In the genomic region with DNA sequence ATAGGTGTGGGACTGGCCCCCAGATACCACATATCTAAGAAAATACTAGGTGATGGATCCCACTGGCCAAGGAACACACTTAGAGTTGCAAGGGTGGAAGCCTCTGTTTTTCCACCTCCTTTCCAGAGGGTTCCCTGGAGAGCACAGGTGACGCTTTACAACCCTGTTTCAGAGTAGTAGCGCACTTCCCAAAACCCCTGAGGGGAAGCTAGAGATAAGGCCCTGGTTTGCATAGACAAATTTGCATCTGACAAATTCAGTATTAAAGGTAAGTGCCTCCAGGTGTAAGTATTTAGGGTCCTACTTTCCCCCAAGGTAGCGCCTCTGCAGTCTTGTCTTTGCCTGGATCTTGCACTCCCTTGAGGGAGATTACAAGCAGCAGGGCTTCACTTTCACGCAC, we compare ENCODE assay signal across 10 cellular contexts. TPM values are rescaled to one million over a fixed set of nuclear protein-coding genes. Genes with fewer than 3 reads are reported as not detected.
DNase-seq lines count a peak whose midpoint lies in the region; ATAC-seq and TF ChIP-seq lines count a peak whose summit lies in the region.
"Had no signal": no experiment of that assay in that cellular context is flagged by ENCODE, and none has a peak within 500 bp of the region (broad histone marks: within the 10 kb centered on the region; RNA-seq: fewer than 3 reads in every experiment).

No MANE protein-coding gene starts in this region.

- no peak for DNase-seq in activated T-cell treated with anti-CD3 and anti-CD28 coated beads, Interleukin-2, amount 50 U/mL, for 24 hours
- no peak for DNase-seq in activated T-cell treated with anti-CD3 and anti-CD28 coated beads, Interleukin-2, amount 50 U/mL, for 1 hour
- DNase-seq in activated B cell treated with CpG ODN at 0.5 μM for 24 hours (no peak), stomach (no peak), body of pancreas (no peak), NOMO-1 (lab: John Stamatoyannopoulos, UW; ENCODE audit: unreplicated experiment in 2 of 2) (no peak), T-helper 9 cell (no peak)
- DNase-seq: cortex of kidney had no signal

- H3K27ac Mint-ChIP-seq in activated T-cell treated with anti-CD3 and anti-CD28 coated beads, Interleukin-2, amount 50 U/mL, for 24 hours = no peak overlapping the region
- no peak overlapping the region for H3K27ac Mint-ChIP-seq in activated B cell treated with CpG ODN at 0.5 μM for 24 hours

- ATAC-seq in activated B cell treated with CpG ODN at 0.5 μM for 24 hours (ENCODE audit: low read depth) (no peak), body of pancreas (no peak)

- CTCF ChIA-PET in activated B cell treated with CpG ODN at 0.5 μM for 24 hours (lab: Charles Lee) = interaction anchor here (1.0 kb wide), 1 partner anchor 58 kb away, joined by 3 read pairs; no protein-coding TSS in a partner anchor

- peaks cover 58% of the 10 kb centered on the region for H3K27me3 Mint-ChIP-seq in activated T-cell treated with anti-CD3 and anti-CD28 coated beads, Interleukin-2, amount 50 U/mL, for 24 hours
- peaks cover 34% of the 10 kb centered on the region for H3K27me3 Mint-ChIP-seq in activated B cell treated with CpG ODN at 0.5 μM for 24 hours

- WGBS in stomach, 5 donors = 73 to 92% (median 78%) methylated on average over 4 of the region's 4 CpGs
- WGBS in body of pancreas, 2 donors = 75 to 81% methylated on average over 4 of the region's 4 CpGs

- TF ChIP-seq POLR2A in stomach (IDR thresholded peaks at IDR 0.05) (no peak), body of pancreas (IDR thresholded peaks at IDR 0.05) (no peak)

- H3K4me1 Mint-ChIP-seq in activated T-cell treated with anti-CD3 and anti-CD28 coated beads, Interleukin-2, amount 50 U/mL, for 24 hours (ENCODE audit: low read depth) = peaks cover 9% of the 10 kb centered on the region
- H3K4me1 Mint-ChIP-seq in activated B cell treated with CpG ODN at 0.5 μM for 24 hours = peaks cover 13% of the 10 kb centered on the region

- H3K9me3 ChIP-seq in stomach (no peaks in the 10 kb centered on the region), body of pancreas (no peaks in the 10 kb centered on the region)

- H3K4me1 ChIP-seq in stomach (peaks cover 0 to 16% (median 15%) of the 10 kb centered on the region in 4 donors), body of pancreas (peaks cover 8% of the 10 kb centered on the region)

- no peaks in the 10 kb centered on the region for H3K9me3 Mint-ChIP-seq in activated T-cell treated with anti-CD3 and anti-CD28 coated beads, Interleukin-2, amount 50 U/mL, for 24 hours
- no peaks in the 10 kb centered on the region for H3K9me3 Mint-ChIP-seq in activated B cell treated with CpG ODN at 0.5 μM for 24 hours

- peak overlapping the region; percentile 53 for H3K4me3 ChIP-seq in iPS-11a (ENCODE audit: low read depth, low read length)
- peak overlapping the region; percentile 59 to 85 (median 67) for H3K4me3 ChIP-seq in stomach
- H3K4me3 ChIP-seq in body of pancreas = no peak overlapping the region
- H3K4me3 ChIP-seq: K562 had no signal

- H3K27ac ChIP-seq in stomach (no peak overlapping the region), body of pancreas (no peak overlapping the region)

- POLR2A ChIA-PET in activated B cell treated with CpG ODN at 0.5 μM for 24 hours (lab: Charles Lee) = no interaction called here

- TF ChIP-seq EP300 in stomach (IDR thresholded peaks at IDR 0.05) = no peak

- TF ChIP-seq CTCF in activated B cell treated with CpG ODN at 0.5 μM for 24 hours (IDR thresholded peaks at IDR 0.05) (no peak), stomach (IDR thresholded peaks at IDR 0.05) (no peak), body of pancreas (IDR thresholded peaks at IDR 0.05) (no peak)

- no peaks in the 10 kb centered on the region for H3K36me3 Mint-ChIP-seq in activated T-cell treated with anti-CD3 and anti-CD28 coated beads, Interleukin-2, amount 50 U/mL, for 24 hours (ENCODE audit: low read depth)
- H3K36me3 Mint-ChIP-seq in activated B cell treated with CpG ODN at 0.5 μM for 24 hours (ENCODE audit: low read depth) = no peaks in the 10 kb centered on the region

- H3K27me3 ChIP-seq in stomach (peaks cover 0 to 21% (median 4%) of the 10 kb centered on the region in 3 donors), body of pancreas (no peaks in the 10 kb centered on the region)

- intact Hi-C loops in activated B cell treated with CpG ODN at 0.5 μM for 24 hours (cut with micrococcal nuclease) = loop anchor here (2.0 kb wide), 1 partner anchor 15 kb away; no protein-coding TSS in a partner anchor
- intact Hi-C loops in stomach (cut with DNase I; ENCODE audit: low total_unique reads) = no loop called here
- intact Hi-C loops in body of pancreas (cut with DNase I) = no loop called here

- no peaks in the 10 kb centered on the region for H3K36me3 ChIP-seq in stomach
- no peaks in the 10 kb centered on the region for H3K36me3 ChIP-seq in body of pancreas (replicated peaks in 1 of 2; ENCODE audit: insufficient read depth in 1 of 2, low read depth in 2 of 2)

- H3K4me3 Mint-ChIP-seq in activated T-cell treated with anti-CD3 and anti-CD28 coated beads, Interleukin-2, amount 50 U/mL, for 24 hours = peak overlapping the region; percentile 64
- H3K4me3 Mint-ChIP-seq in activated B cell treated with CpG ODN at 0.5 μM for 24 hours = peak overlapping the region; percentile 80

RNA-seq across cellular contexts. Expression of a gene that starts 0.5 kb away (rescaled TPM):
- 0.18 and 0.20 TPM in 2 replicates for total RNA-seq in activated B cell treated with CpG ODN at 0.5 μM for 24 hours
- total RNA-seq in stomach = 1 to 10 TPM in 1 of 5 donors, not detected in 4; 1.3 TPM
- polyA plus RNA-seq in stomach = under 1 TPM; 0.05 to 0.31 (median 0.25) TPM
- under 1 TPM; 0.52 to 0.66 TPM for total RNA-seq in body of pancreas
- total RNA-seq: K562 had no signal

RNA-seq across cellular contexts. Expression of a gene that starts 22.9 kb away (rescaled TPM):
- total RNA-seq in activated B cell treated with CpG ODN at 0.5 μM for 24 hours = not detected in 2 replicates
- 1 to 10 TPM in 1 of 5 donors, under 1 TPM in 1, not detected in 3; 0.92 to 1.2 TPM for total RNA-seq in stomach
- polyA plus RNA-seq in stomach = 1 to 10 TPM in 2 of 3 donors, under 1 TPM in 1; 0.55 to 3.6 (median 1.4) TPM
- 1 to 10 TPM; 2.6 TPM for total RNA-seq in body of pancreas
- total RNA-seq: K562 had no signal
- polyA plus RNA-seq: K562 had no signal

Comparison
In these comparisons a context has a peak if more than half of its experiments do, and no peak if none do; other contexts are left out.
1. H3K4me3 ChIP-seq: peak in iPS-11a (single experiment) and stomach (4 of 4); none in body of pancreas (0 of 2).